25 cellular contexts compared by ENCODE assay signal in the genomic region with DNA sequence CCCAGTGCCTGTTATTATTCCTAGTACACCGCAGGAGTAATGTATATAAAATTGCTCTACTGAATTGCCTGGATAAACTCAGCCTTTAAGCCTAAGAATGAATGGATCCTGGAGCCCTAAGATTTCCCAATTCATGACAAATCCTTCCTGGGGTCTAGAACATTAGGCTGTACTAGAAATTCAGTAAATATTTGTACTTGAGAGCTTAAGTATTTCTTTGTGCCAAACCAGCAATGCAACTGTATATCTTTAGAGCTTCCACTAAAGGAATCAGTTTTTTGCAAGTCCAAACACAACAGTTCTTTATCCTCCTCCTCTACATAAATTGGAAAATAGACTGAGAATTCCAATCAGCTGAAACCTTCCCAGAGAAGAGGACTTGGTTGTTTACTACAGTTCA.
DNase-seq lines count a peak whose midpoint lies in the region; ATAC-seq and TF ChIP-seq lines count a peak whose summit lies in the region.
"Had no signal": no experiment of that assay in that cellular context is flagged by ENCODE, and none has a peak within 500 bp of the region (broad histone marks: within the 10 kb centered on the region; RNA-seq: fewer than 3 reads in every experiment).

No MANE protein-coding gene starts in this region.

- WGBS in GM23248 (ENCODE audit: low coverage in 1 of 2, low lambda C conversion rate in 2 of 2, missing lambda C conversion rate in 2 of 2), 2 experiments = 97 to 100% methylated on average over 1 of the region's 1 CpG

- CTCF ChIA-PET in WTC11 (lab: Charles Lee) = interaction anchor here (0.6 to 1.8 kb wide), 5 partner anchors 53 to 296 kb away, joined by 3 to 8 read pairs (median 3); a partner anchor contains a TSS
- CTCF ChIA-PET in RWPE1 (lab: Yijun Ruan, JAX) = no interaction called here
- CTCF ChIA-PET in activated CD4-positive, alpha-beta T cell treated with anti-CD3 and anti-CD28 coated beads for 36 hours (lab: Charles Lee) = interaction anchor here (1.2 to 1.6 kb wide), 3 partner anchors 12 to 94 kb away, joined by 3 to 4 read pairs (median 4); no protein-coding TSS in a partner anchor

- no peak overlapping the region for H3K27ac ChIP-seq in GM23248
- no peak overlapping the region for H3K27ac ChIP-seq in RWPE1
- H3K27ac ChIP-seq: A549, C4-2B, SJCRH30 had no signal

- H3K4me3 Mint-ChIP-seq in WTC11 = no peak overlapping the region
- no peak overlapping the region for H3K4me3 Mint-ChIP-seq in activated CD4-positive, alpha-beta T cell treated with anti-CD3 and anti-CD28 coated beads for 36 hours
- H3K4me3 Mint-ChIP-seq: B cell; CD8-positive, alpha-beta memory T cell had no signal

- H3K9ac ChIP-seq in GM23248 = no peak overlapping the region

- H3K9me2 ChIP-seq in GM23248 (ENCODE audit: insufficient read depth) = no peaks in the 10 kb centered on the region

- peaks cover 86% of the 10 kb centered on the region for H3K79me2 ChIP-seq in GM23248 (ENCODE audit: insufficient read depth)

- no peaks in the 10 kb centered on the region for H3K36me3 Mint-ChIP-seq in WTC11
- H3K36me3 Mint-ChIP-seq in activated CD4-positive, alpha-beta T cell treated with anti-CD3 and anti-CD28 coated beads for 36 hours (ENCODE audit: low read depth) = no peaks in the 10 kb centered on the region

- in situ Hi-C loops in GM23248 (cut with MboI) = no loop called here

- no peaks in the 10 kb centered on the region for H3K27me3 ChIP-seq in GM23248 (replicated peaks; ENCODE audit: insufficient read depth)
- H3K27me3 ChIP-seq: SJCRH30 had no signal

- peaks cover 13% of the 10 kb centered on the region for H3K4me1 ChIP-seq in GM23248 (ENCODE audit: insufficient read depth)
- H3K4me1 ChIP-seq: SJCRH30 had no signal

- intact Hi-C loops in activated CD4-positive, alpha-beta T cell treated with anti-CD3 and anti-CD28 coated beads for 36 hours (cut with DNase I, micrococcal nuclease) = no loop called here

- H3K4me2 ChIP-seq in GM23248 (ENCODE audit: unreplicated experiment) = no peak overlapping the region
- H3K4me2 ChIP-seq: A549 had no signal

- H3K27me3 Mint-ChIP-seq in WTC11 (ENCODE audit: low read depth) = no peaks in the 10 kb centered on the region
- H3K27me3 Mint-ChIP-seq in activated CD4-positive, alpha-beta T cell treated with anti-CD3 and anti-CD28 coated beads for 36 hours = no peaks in the 10 kb centered on the region
- H3K27me3 Mint-ChIP-seq: B cell; CD8-positive, alpha-beta memory T cell had no signal

- no peaks in the 10 kb centered on the region for H3K36me3 ChIP-seq in GM23248 (ENCODE audit: low read depth)
- H3K36me3 ChIP-seq: SJCRH30 had no signal

- DNase-seq in GM23248 (peak; percentile 2), WTC11 (ENCODE audit: low spot score) (no peak), fibroblast of villous mesenchyme (ENCODE audit: low read depth) (peak; percentile 42), RWPE1 (ENCODE audit: low spot score) (no peak), DMS79 (lab: John Stamatoyannopoulos, UW) (no peak)
- no peak for DNase-seq in activated CD4-positive, alpha-beta T cell treated with anti-CD3 and anti-CD28 coated beads for 36 hours
- DNase-seq: CD8-positive, alpha-beta memory T cell; DND-41; GOT3; KBM-7; MV-4-11; NCI-H1105; NCI-H1436 treated with DMSO at 0.1 percent for 48 hours; NCI-H187 treated with DMSO at 0.1 percent for 48 hours; NCI-H524 treated with DMSO at 0.1 percent for 48 hours; NCI-H774; PC-3; SJCRH30 had no signal

- H3K27ac Mint-ChIP-seq in WTC11 = peak overlapping the region; percentile 73; the same call in 1 of the 2 replicates
- H3K27ac Mint-ChIP-seq in activated CD4-positive, alpha-beta T cell treated with anti-CD3 and anti-CD28 coated beads for 36 hours = no peak overlapping the region
- H3K27ac Mint-ChIP-seq: B cell had no signal

- POLR2A ChIA-PET in WTC11 (lab: Charles Lee) = interaction anchor here (0.6 kb wide), 1 partner anchor 1473 kb away, joined by 3 read pairs; no protein-coding TSS in a partner anchor
- POLR2A ChIA-PET in RWPE1 (lab: Yijun Ruan, JAX; ENCODE audit: low non-redundant PET) = no interaction called here
- POLR2A ChIA-PET in activated CD4-positive, alpha-beta T cell treated with anti-CD3 and anti-CD28 coated beads for 36 hours (lab: Charles Lee) = no interaction called here

- H3F3A ChIP-seq in GM23248 (ENCODE audit: insufficient read depth) = no peaks in the 10 kb centered on the region

- H3K4me1 Mint-ChIP-seq in WTC11 = peaks cover 69% of the 10 kb centered on the region
- peaks cover 37% of the 10 kb centered on the region for H3K4me1 Mint-ChIP-seq in activated CD4-positive, alpha-beta T cell treated with anti-CD3 and anti-CD28 coated beads for 36 hours

- ATAC-seq in WTC11 (no peak), GM19395 (IDR thresholded peaks at IDR 0.05; ENCODE audit: unreplicated experiment) (no peak)
- ATAC-seq in activated CD4-positive, alpha-beta T cell treated with anti-CD3 and anti-CD28 coated beads for 36 hours = no peak
- ATAC-seq: A549, HCT116, PC-3, Right ventricle myocardium inferior, SK-N-SH treated with all-trans-retinoic acid at 6 μM for 48 hours had no signal

- H3K4me3 ChIP-seq in GM23248 (no peak overlapping the region), fibroblast of villous mesenchyme (ENCODE audit: low read depth, low read length) (no peak overlapping the region)
- H3K4me3 ChIP-seq: A549, SJCRH30 had no signal

- H3K9me3 Mint-ChIP-seq in WTC11 = no peaks in the 10 kb centered on the region
- no peaks in the 10 kb centered on the region for H3K9me3 Mint-ChIP-seq in activated CD4-positive, alpha-beta T cell treated with anti-CD3 and anti-CD28 coated beads for 36 hours (ENCODE audit: low read depth)
- H3K9me3 Mint-ChIP-seq: CD8-positive, alpha-beta memory T cell had no signal

- H2AFZ ChIP-seq in GM23248 = no peak overlapping the region

- H3K9me3 ChIP-seq in GM23248 (ENCODE audit: low read depth) = no peaks in the 10 kb centered on the region
- H3K9me3 ChIP-seq: A549, SJCRH30 had no signal

- peaks cover 6% of the 10 kb centered on the region; the same call in 1 of the 2 replicates for H4K20me1 ChIP-seq in GM23248 (ENCODE audit: insufficient read depth)

- TF ChIP-seq CTCF in WTC11 (IDR thresholded peaks at IDR 0.05) = no peak
- no peak for TF ChIP-seq CTCF in fibroblast of villous mesenchyme (IDR thresholded peaks at IDR 0.05; ENCODE audit: insufficient read depth, low read depth, low read length)
- no peak for TF ChIP-seq CTCF in RWPE1 (conservative IDR thresholded peaks at IDR 0.05; ENCODE audit: low read depth)

TF ChIP-seq in WTC11, 78 proteins besides CTCF, POLR2A, EP300 and RAD21 (continues in another document):
- TF ChIP-seq, protein P1, sequence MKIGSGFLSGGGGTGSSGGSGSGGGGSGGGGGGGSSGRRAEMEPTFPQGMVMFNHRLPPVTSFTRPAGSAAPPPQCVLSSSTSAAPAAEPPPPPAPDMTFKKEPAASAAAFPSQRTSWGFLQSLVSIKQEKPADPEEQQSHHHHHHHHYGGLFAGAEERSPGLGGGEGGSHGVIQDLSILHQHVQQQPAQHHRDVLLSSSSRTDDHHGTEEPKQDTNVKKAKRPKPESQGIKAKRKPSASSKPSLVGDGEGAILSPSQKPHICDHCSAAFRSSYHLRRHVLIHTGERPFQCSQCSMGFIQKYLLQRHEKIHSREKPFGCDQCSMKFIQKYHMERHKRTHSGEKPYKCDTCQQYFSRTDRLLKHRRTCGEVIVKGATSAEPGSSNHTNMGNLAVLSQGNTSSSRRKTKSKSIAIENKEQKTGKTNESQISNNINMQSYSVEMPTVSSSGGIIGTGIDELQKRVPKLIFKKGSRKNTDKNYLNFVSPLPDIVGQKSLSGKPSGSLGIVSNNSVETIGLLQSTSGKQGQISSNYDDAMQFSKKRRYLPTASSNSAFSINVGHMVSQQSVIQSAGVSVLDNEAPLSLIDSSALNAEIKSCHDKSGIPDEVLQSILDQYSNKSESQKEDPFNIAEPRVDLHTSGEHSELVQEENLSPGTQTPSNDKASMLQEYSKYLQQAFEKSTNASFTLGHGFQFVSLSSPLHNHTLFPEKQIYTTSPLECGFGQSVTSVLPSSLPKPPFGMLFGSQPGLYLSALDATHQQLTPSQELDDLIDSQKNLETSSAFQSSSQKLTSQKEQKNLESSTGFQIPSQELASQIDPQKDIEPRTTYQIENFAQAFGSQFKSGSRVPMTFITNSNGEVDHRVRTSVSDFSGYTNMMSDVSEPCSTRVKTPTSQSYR (CRISPR knock-in tag; IDR thresholded peaks at IDR 0.05) = no peak
- TF ChIP-seq MYBL2 (CRISPR knock-in tag; IDR thresholded peaks at IDR 0.05) (no peak), ZNF416 (CRISPR knock-in tag; IDR thresholded peaks at IDR 0.05) (no peak), NFYB (CRISPR knock-in tag; conservative IDR thresholded peaks at IDR 0.05; ENCODE audit: low read depth) (no peak), SP1 (CRISPR knock-in tag; conservative IDR thresholded peaks at IDR 0.05) (no peak), FOXJ3 (CRISPR knock-in tag; IDR thresholded peaks at IDR 0.05; ENCODE audit: borderline replicate concordance) (no peak), GABPB1 (CRISPR knock-in tag; IDR thresholded peaks at IDR 0.05) (no peak), MXD4 (CRISPR knock-in tag; IDR thresholded peaks at IDR 0.05; ENCODE audit: borderline replicate concordance) (no peak)
- TF ChIP-seq, protein P2, sequence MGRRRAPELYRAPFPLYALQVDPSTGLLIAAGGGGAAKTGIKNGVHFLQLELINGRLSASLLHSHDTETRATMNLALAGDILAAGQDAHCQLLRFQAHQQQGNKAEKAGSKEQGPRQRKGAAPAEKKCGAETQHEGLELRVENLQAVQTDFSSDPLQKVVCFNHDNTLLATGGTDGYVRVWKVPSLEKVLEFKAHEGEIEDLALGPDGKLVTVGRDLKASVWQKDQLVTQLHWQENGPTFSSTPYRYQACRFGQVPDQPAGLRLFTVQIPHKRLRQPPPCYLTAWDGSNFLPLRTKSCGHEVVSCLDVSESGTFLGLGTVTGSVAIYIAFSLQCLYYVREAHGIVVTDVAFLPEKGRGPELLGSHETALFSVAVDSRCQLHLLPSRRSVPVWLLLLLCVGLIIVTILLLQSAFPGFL (CRISPR knock-in tag; IDR thresholded peaks at IDR 0.05; ENCODE audit: borderline replicate concordance) = no peak
- TF ChIP-seq, protein P3, sequence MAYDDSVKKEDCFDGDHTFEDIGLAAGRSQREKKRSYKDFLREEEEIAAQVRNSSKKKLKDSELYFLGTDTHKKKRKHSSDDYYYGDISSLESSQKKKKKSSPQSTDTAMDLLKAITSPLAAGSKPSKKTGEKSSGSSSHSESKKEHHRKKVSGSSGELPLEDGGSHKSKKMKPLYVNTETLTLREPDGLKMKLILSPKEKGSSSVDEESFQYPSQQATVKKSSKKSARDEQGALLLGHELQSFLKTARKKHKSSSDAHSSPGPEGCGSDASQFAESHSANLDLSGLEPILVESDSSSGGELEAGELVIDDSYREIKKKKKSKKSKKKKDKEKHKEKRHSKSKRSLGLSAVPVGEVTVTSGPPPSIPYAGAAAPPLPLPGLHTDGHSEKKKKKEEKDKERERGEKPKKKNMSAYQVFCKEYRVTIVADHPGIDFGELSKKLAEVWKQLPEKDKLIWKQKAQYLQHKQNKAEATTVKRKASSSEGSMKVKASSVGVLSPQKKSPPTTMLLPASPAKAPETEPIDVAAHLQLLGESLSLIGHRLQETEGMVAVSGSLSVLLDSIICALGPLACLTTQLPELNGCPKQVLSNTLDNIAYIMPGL (CRISPR knock-in tag; IDR thresholded peaks at IDR 0.05) = no peak

Comparison
In these comparisons a context has a peak if more than half of its experiments do, and no peak if none do; other contexts are left out.
1. DNase-seq: peak in GM23248 (single experiment) and fibroblast of villous mesenchyme (single experiment); none in WTC11 (single experiment), RWPE1 (single experiment), DMS79 (single experiment) and activated CD4-positive, alpha-beta T cell treated with anti-CD3 and anti-CD28 coated beads for 36 hours (single experiment).